Comparison of ENCODE assay signal across 19 cellular contexts in the genomic region with DNA sequence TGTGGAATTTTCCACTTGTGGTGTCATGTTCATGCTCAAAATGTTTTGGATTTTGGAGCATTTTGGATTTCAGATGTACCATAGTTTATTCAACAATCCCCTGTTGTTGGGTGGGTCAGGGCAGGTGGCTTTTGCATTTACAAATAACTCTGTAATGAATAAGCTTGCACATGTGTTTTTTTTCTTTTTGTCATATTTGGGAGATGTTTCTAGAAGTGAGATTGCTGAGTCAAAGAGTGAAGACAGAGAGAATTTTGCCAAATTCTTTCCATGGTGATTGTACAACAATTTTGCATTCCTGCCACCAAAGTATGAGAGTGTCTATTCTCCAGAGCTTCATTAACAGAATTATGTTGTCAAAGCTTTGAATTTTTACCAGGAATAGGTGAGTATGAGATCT.
DNase-seq lines count a peak whose midpoint lies in the region; ATAC-seq and TF ChIP-seq lines count a peak whose summit lies in the region.
"Had no signal": no experiment of that assay in that cellular context is flagged by ENCODE, and none has a peak within 500 bp of the region (broad histone marks: within the 10 kb centered on the region; RNA-seq: fewer than 3 reads in every experiment).

No MANE protein-coding gene starts in this region.

- H3K36me3 Mint-ChIP-seq in HFFc6 (ENCODE audit: low read depth): no peaks in the 10 kb centered on the region
- no peaks in the 10 kb centered on the region for H3K36me3 Mint-ChIP-seq in WTC11

- no peak overlapping the region for H3K4me3 Mint-ChIP-seq in HFFc6
- H3K4me3 Mint-ChIP-seq in WTC11: no peak overlapping the region
- H3K4me3 Mint-ChIP-seq: CD4-positive, alpha-beta T cell had no signal

- H3K27ac Mint-ChIP-seq in HFFc6: no peak overlapping the region
- H3K27ac Mint-ChIP-seq in WTC11: no peak overlapping the region
- H3K27ac Mint-ChIP-seq: CD4-positive, alpha-beta T cell had no signal

- DNase-seq in AG08395 (ENCODE audit: low spot score) (peak; percentile 43), HFFc6 (peak; percentile 4), choroid plexus epithelial cell (ENCODE audit: low read depth) (peak; percentile 52), nucleus accumbens (lab: John Stamatoyannopoulos, UW) (no peak), HK-2 (ENCODE audit: unreplicated experiment) (no peak), WTC11 (ENCODE audit: low spot score) (no peak), DMS53 treated with DMSO at 0.1 percent for 48 hours (lab: John Stamatoyannopoulos, UW; ENCODE audit: unreplicated experiment) (no peak)
- DNase-seq: Caco-2; CD4-positive, alpha-beta T cell; DMS53; HCEC 1CT; NCI-H187 treated with DMSO at 0.1 percent for 48 hours; NCI-H2227 treated with DMSO at 0.1 percent for 48 hours; NCI-H510A treated with DMSO at 0.1 percent for 48 hours; NCI-H774 had no signal

- H3K27me3 ChIP-seq in gastroesophageal sphincter: no peaks in the 10 kb centered on the region

- no peaks in the 10 kb centered on the region for H3K36me3 ChIP-seq in gastroesophageal sphincter

- no peaks in the 10 kb centered on the region for H3K9me3 ChIP-seq in gastroesophageal sphincter
- H3K9me3 ChIP-seq: Caco-2 had no signal

- ATAC-seq in gastroesophageal sphincter (peak; percentile 31), WTC11 (no peak)
- ATAC-seq: K562, Right ventricle myocardium inferior had no signal

- H3K9me3 Mint-ChIP-seq in HFFc6: no peaks in the 10 kb centered on the region
- H3K9me3 Mint-ChIP-seq in WTC11: peaks cover 6% of the 10 kb centered on the region
- H3K9me3 Mint-ChIP-seq: CD4-positive, alpha-beta T cell had no signal

- H3K4me3 ChIP-seq in choroid plexus epithelial cell (ENCODE audit: low read depth, low read length) (no peak overlapping the region), gastroesophageal sphincter (no peak overlapping the region)
- H3K4me3 ChIP-seq: K562 had no signal

- peaks cover 0 to 11% (median 0%) of the 10 kb centered on the region in 3 donors for H3K4me1 ChIP-seq in gastroesophageal sphincter
- H3K4me1 ChIP-seq: Caco-2 had no signal

- no peak for TF ChIP-seq POLR2A in gastroesophageal sphincter (IDR thresholded peaks at IDR 0.05)

- peak; percentile 20; the same call in 1 of the 2 replicates for TF ChIP-seq CTCF in HFFc6 (IDR thresholded peaks at IDR 0.05)
- no peak for TF ChIP-seq CTCF in choroid plexus epithelial cell (conservative IDR thresholded peaks at IDR 0.05; ENCODE audit: low read depth, low read length)
- TF ChIP-seq CTCF in gastroesophageal sphincter (IDR thresholded peaks at IDR 0.05): peak in 2 of 4 experiments; percentile 20 to 24
- no peak for TF ChIP-seq CTCF in WTC11 (IDR thresholded peaks at IDR 0.05)

- H3K27me3 Mint-ChIP-seq in HFFc6 (ENCODE audit: insufficient read depth) (peaks cover 22% of the 10 kb centered on the region), WTC11 (ENCODE audit: low read depth) (peaks cover 24% of the 10 kb centered on the region)

- POLR2A ChIA-PET in WTC11 (lab: Charles Lee): no interaction called here

- CTCF ChIA-PET in WTC11 (lab: Charles Lee): interaction anchor here (1.2 to 1.9 kb wide), 2 partner anchors 11 to 420 kb away, joined by 3 to 8 read pairs; no protein-coding TSS in a partner anchor

- TF ChIP-seq EP300 in gastroesophageal sphincter (IDR thresholded peaks at IDR 0.05): no peak

- H3K27ac ChIP-seq in gastroesophageal sphincter: no peak overlapping the region
- H3K27ac ChIP-seq: 22Rv1 had no signal

- H3K4me1 Mint-ChIP-seq in HFFc6 (ENCODE audit: low read depth): peaks cover 6% of the 10 kb centered on the region
- H3K4me1 Mint-ChIP-seq in WTC11: peaks cover 35% of the 10 kb centered on the region

TF ChIP-seq in WTC11, 78 proteins besides CTCF, POLR2A, EP300 and RAD21:
- TF ChIP-seq IRF2 (CRISPR knock-in tag; IDR thresholded peaks at IDR 0.05; ENCODE audit: borderline replicate concordance, low read depth): no peak
- TF ChIP-seq, protein P1, sequence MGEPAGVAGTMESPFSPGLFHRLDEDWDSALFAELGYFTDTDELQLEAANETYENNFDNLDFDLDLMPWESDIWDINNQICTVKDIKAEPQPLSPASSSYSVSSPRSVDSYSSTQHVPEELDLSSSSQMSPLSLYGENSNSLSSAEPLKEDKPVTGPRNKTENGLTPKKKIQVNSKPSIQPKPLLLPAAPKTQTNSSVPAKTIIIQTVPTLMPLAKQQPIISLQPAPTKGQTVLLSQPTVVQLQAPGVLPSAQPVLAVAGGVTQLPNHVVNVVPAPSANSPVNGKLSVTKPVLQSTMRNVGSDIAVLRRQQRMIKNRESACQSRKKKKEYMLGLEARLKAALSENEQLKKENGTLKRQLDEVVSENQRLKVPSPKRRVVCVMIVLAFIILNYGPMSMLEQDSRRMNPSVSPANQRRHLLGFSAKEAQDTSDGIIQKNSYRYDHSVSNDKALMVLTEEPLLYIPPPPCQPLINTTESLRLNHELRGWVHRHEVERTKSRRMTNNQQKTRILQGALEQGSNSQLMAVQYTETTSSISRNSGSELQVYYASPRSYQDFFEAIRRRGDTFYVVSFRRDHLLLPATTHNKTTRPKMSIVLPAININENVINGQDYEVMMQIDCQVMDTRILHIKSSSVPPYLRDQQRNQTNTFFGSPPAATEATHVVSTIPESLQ (CRISPR knock-in tag; IDR thresholded peaks at IDR 0.05): no peak
- no peak for TF ChIP-seq GTF2I (CRISPR knock-in tag; conservative IDR thresholded peaks at IDR 0.05)
- no peak for TF ChIP-seq OVOL2 (CRISPR knock-in tag; IDR thresholded peaks at IDR 0.05; ENCODE audit: borderline replicate concordance)
- TF ChIP-seq ZNF416 (CRISPR knock-in tag; IDR thresholded peaks at IDR 0.05): no peak
- TF ChIP-seq ZNF396 (CRISPR knock-in tag; IDR thresholded peaks at IDR 0.05; ENCODE audit: borderline replicate concordance): no peak
- TF ChIP-seq, protein P2, sequence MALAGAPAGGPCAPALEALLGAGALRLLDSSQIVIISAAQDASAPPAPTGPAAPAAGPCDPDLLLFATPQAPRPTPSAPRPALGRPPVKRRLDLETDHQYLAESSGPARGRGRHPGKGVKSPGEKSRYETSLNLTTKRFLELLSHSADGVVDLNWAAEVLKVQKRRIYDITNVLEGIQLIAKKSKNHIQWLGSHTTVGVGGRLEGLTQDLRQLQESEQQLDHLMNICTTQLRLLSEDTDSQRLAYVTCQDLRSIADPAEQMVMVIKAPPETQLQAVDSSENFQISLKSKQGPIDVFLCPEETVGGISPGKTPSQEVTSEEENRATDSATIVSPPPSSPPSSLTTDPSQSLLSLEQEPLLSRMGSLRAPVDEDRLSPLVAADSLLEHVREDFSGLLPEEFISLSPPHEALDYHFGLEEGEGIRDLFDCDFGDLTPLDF (CRISPR knock-in tag; IDR thresholded peaks at IDR 0.05): no peak
- no peak for TF ChIP-seq GABPB1 (CRISPR knock-in tag; IDR thresholded peaks at IDR 0.05)
- no peak for TF ChIP-seq TCF7 (CRISPR knock-in tag; IDR thresholded peaks at IDR 0.05; ENCODE audit: low read depth)
- TF ChIP-seq, protein P3, sequence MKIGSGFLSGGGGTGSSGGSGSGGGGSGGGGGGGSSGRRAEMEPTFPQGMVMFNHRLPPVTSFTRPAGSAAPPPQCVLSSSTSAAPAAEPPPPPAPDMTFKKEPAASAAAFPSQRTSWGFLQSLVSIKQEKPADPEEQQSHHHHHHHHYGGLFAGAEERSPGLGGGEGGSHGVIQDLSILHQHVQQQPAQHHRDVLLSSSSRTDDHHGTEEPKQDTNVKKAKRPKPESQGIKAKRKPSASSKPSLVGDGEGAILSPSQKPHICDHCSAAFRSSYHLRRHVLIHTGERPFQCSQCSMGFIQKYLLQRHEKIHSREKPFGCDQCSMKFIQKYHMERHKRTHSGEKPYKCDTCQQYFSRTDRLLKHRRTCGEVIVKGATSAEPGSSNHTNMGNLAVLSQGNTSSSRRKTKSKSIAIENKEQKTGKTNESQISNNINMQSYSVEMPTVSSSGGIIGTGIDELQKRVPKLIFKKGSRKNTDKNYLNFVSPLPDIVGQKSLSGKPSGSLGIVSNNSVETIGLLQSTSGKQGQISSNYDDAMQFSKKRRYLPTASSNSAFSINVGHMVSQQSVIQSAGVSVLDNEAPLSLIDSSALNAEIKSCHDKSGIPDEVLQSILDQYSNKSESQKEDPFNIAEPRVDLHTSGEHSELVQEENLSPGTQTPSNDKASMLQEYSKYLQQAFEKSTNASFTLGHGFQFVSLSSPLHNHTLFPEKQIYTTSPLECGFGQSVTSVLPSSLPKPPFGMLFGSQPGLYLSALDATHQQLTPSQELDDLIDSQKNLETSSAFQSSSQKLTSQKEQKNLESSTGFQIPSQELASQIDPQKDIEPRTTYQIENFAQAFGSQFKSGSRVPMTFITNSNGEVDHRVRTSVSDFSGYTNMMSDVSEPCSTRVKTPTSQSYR (CRISPR knock-in tag; IDR thresholded peaks at IDR 0.05): no peak
- TF ChIP-seq, protein P4, sequence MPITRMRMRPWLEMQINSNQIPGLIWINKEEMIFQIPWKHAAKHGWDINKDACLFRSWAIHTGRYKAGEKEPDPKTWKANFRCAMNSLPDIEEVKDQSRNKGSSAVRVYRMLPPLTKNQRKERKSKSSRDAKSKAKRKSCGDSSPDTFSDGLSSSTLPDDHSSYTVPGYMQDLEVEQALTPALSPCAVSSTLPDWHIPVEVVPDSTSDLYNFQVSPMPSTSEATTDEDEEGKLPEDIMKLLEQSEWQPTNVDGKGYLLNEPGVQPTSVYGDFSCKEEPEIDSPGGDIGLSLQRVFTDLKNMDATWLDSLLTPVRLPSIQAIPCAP (CRISPR knock-in tag; IDR thresholded peaks at IDR 0.05): no peak
- TF ChIP-seq, protein P5, sequence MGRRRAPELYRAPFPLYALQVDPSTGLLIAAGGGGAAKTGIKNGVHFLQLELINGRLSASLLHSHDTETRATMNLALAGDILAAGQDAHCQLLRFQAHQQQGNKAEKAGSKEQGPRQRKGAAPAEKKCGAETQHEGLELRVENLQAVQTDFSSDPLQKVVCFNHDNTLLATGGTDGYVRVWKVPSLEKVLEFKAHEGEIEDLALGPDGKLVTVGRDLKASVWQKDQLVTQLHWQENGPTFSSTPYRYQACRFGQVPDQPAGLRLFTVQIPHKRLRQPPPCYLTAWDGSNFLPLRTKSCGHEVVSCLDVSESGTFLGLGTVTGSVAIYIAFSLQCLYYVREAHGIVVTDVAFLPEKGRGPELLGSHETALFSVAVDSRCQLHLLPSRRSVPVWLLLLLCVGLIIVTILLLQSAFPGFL (CRISPR knock-in tag; IDR thresholded peaks at IDR 0.05; ENCODE audit: borderline replicate concordance): no peak
- no peak for TF ChIP-seq ZNF219 (CRISPR knock-in tag; IDR thresholded peaks at IDR 0.05; ENCODE audit: borderline replicate concordance)
- TF ChIP-seq FOXJ3 (CRISPR knock-in tag; IDR thresholded peaks at IDR 0.05; ENCODE audit: borderline replicate concordance): no peak

Comparison
In these comparisons a context has a peak if more than half of its experiments do, and no peak if none do; other contexts are left out.
1. DNase-seq: peak in AG08395 (single experiment), HFFc6 (single experiment) and choroid plexus epithelial cell (single experiment); none in nucleus accumbens (0 of 56), HK-2 (single experiment), WTC11 (single experiment) and DMS53 treated with DMSO at 0.1 percent for 48 hours (single experiment).